ENCODE assay signal across 31 cellular contexts in the genomic region with DNA sequence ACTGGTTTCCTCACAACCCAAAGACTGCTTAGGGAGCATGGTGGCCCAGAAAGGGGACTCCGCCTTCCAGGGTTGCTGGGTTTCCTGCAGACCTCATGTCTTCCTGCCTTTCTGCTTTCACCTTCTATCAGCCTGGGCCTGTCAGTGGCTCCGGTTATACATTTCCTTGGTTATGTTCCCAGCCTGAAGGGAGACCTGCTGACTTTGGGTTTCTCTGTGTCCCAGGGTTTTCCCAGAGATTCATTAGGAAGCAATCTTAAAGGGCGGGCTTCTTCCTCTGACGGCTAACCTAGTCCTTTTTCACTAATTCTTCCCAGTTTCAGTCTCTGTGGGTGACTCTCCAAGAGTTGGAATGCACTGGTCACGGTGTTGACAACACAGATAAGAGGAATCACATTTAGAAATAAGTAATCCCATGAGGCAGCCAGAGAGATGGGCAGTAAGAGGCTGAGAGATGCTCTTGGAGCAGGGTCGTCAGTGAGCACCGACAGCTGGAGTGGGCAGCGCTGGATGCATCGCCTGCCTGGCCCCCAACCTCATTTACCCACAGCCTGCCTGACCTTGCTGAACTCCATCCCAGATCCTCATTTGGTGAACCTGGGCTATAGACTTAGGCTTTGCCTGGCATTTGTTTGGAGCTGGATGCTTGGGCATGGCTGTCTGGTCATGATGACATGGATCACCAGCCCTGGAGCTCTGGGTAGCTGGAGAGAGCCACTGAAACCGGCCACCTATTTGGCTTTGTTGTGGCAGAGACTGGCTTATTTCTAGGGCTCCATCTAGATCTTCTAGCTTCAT. TPM values are rescaled to one million over a fixed set of nuclear protein-coding genes. Genes with fewer than 3 reads are reported as not detected.
DNase-seq lines count a peak whose midpoint lies in the region; ATAC-seq, FAIRE-seq and TF ChIP-seq lines count a peak whose summit lies in the region.
"Had no signal": no experiment of that assay in that cellular context is flagged by ENCODE, and none has a peak within 500 bp of the region (broad histone marks: within the 10 kb centered on the region; RNA-seq: fewer than 3 reads in every experiment).

No MANE protein-coding gene starts in this region.

- H3K9ac ChIP-seq in HepG2 (ENCODE audit: insufficient read depth, low read depth, low read length) (no peak overlapping the region), endodermal cell (ENCODE audit: extremely low read depth, low read length, poor library complexity, severe bottlenecking) (no peak overlapping the region)
- H3K9ac ChIP-seq: neural progenitor cell had no signal

- no peak overlapping the region for H3K4me3 ChIP-seq in right lobe of liver
- no peak overlapping the region for H3K4me3 ChIP-seq in HepG2 (replicated peaks in 1 of 3; ENCODE audit: insufficient read depth in 1 of 3, low read depth in 2 of 3, low read length in 3 of 3)
- no peak overlapping the region for H3K4me3 ChIP-seq in endodermal cell (ENCODE audit: low read length)
- H3K4me3 ChIP-seq: neural progenitor cell, Peyer's patch, prostate gland, tibial nerve had no signal

- DNase-seq in right lobe of liver (peak in 2 of 3 donors; percentile 22 to 33), HepG2 (ENCODE audit: low spot score) (no peak), endodermal cell (peak; percentile 36), sciatic nerve (ENCODE audit: low spot score) (peak; percentile 22), anterior cingulate cortex (lab: John Stamatoyannopoulos, UW) (no peak), dedifferentiated amniotic fluid mesenchymal stem cell (ENCODE audit: extremely low spot score) (no peak), NCI-H748 treated with DMSO at 0.1 percent for 48 hours (lab: John Stamatoyannopoulos, UW) (no peak)
- DNase-seq: activated B cell treated with CpG ODN at 0.5 μM for 24 hours; activated CD4-positive, alpha-beta T cell treated with anti-CD3 and anti-CD28 coated beads, Interleukin-2, amount 50 U/mL, for 48 hours; activated gamma-delta T cell; DMS79 treated with DMSO at 0.1 percent for 48 hours; effector CD4-positive, alpha-beta T cell; NCI-H1092 treated with DMSO at 0.1 percent for 48 hours; NCI-H2081; NCI-H226; NCI-H69; SW 1271; T-helper 9 cell had no signal

- no peaks in the 10 kb centered on the region for H3K9me3 Mint-ChIP-seq in endodermal cell
- H3K9me3 Mint-ChIP-seq: activated B cell treated with CpG ODN at 0.5 μM for 24 hours; neural progenitor cell; stimulated activated naive CD8-positive, alpha-beta T cell treated with anti-CD3 and anti-CD28 coated beads, Interleukin-15, Interleukin-2, amounts not matched to agents 100 ng/mL and 50 ng/mL, for 24 hours had no signal

- peak in 3 of 4 donors; percentile 13 to 34 (median 33) for ATAC-seq in right lobe of liver
- ATAC-seq in HepG2 = no peak
- no peak for ATAC-seq in sciatic nerve
- ATAC-seq: HCT116 had no signal

- TF ChIP-seq RAD21 in HepG2 (CRISPR knock-in tag; IDR thresholded peaks at IDR 0.05) = no peak

- TF ChIP-seq EP300 in HepG2 (IDR thresholded peaks at IDR 0.05; ENCODE audit: low read depth in 2 of 2, low read length in 2 of 2) = no peak
- TF ChIP-seq EP300 in HepG2 (CRISPR knock-in tag; IDR thresholded peaks at IDR 0.05; ENCODE audit: borderline replicate concordance) = no peak

- POLR2A ChIA-PET in HepG2 (lab: Yijun Ruan, JAX) = interaction anchor here (1.8 kb wide), 1 partner anchor 10 kb away, joined by 9 read pairs; the partner anchor contains the start of gene EHD4

- no peaks in the 10 kb centered on the region for H3K27me3 Mint-ChIP-seq in endodermal cell (ENCODE audit: insufficient read depth)

- no peak overlapping the region for H3K27ac Mint-ChIP-seq in endodermal cell
- H3K27ac Mint-ChIP-seq: activated B cell treated with CpG ODN at 0.5 μM for 24 hours; neural progenitor cell; stimulated activated naive CD8-positive, alpha-beta T cell treated with anti-CD3 and anti-CD28 coated beads, Interleukin-15, Interleukin-2, amounts not matched to agents 100 ng/mL and 50 ng/mL, for 24 hours had no signal

- no peak for FAIRE-seq in HepG2 (lab: Jason Lieb, UNC)

- H3K9me3 ChIP-seq in right lobe of liver (no peaks in the 10 kb centered on the region), HepG2 (ENCODE audit: low read length) (no peaks in the 10 kb centered on the region), endodermal cell (ENCODE audit: control insufficient read depth, low read length) (no peaks in the 10 kb centered on the region)
- H3K9me3 ChIP-seq: Peyer's patch, prostate gland, tibial nerve had no signal

- no peak for TF ChIP-seq POLR2A in right lobe of liver (IDR thresholded peaks at IDR 0.05)
- TF ChIP-seq POLR2A in HepG2 (IDR thresholded peaks at IDR 0.05; ENCODE audit: insufficient read depth in 1 of 2, low read depth in 2 of 2, low read length in 2 of 2) = no peak

- TF ChIP-seq CTCF in right lobe of liver (IDR thresholded peaks at IDR 0.05) (no peak), HepG2 (CRISPR knock-in tag; IDR thresholded peaks at IDR 0.05) (no peak), endodermal cell (conservative IDR thresholded peaks at IDR 0.05) (no peak)

- no peak overlapping the region for H2AFZ ChIP-seq in HepG2 (ENCODE audit: low read length)
- H2AFZ ChIP-seq: neural progenitor cell had no signal

- H3K27ac ChIP-seq in right lobe of liver = no peak overlapping the region
- H3K27ac ChIP-seq in HepG2 (ENCODE audit: extremely low read length, insufficient read depth, low read length) = no peak overlapping the region
- no peak overlapping the region for H3K27ac ChIP-seq in endodermal cell (ENCODE audit: low read depth, low read length)
- H3K27ac ChIP-seq: C4-2B, epithelial cell of prostate, neural progenitor cell, Peyer's patch, prostate gland, tibial nerve had no signal

- CTCF ChIA-PET in HepG2 (lab: Yijun Ruan, JAX; ENCODE audit: low intra/inter-chr PET ratio, low total read pairs) = no interaction called here

- 56% methylated on average over 4 of the region's 10 CpGs for WGBS in right lobe of liver (ENCODE audit: insufficient coverage, low coverage, low lambda C conversion rate, missing lambda C conversion rate)
- WGBS in HepG2 (ENCODE audit: low lambda C conversion rate) = 40% methylated on average over 10 of the region's 10 CpGs
- WGBS in endodermal cell (ENCODE audit: insufficient coverage in 1 of 2, insufficient read length in 1 of 2), 2 experiments = 93 to 97% methylated on average over 4 to 10 of the region's 10 CpGs

- intact Hi-C loops in right lobe of liver (cut with DNase I) = no loop called here
- intact Hi-C loops in HepG2 (cut with micrococcal nuclease; ENCODE audit: unreplicated experiment) = no loop called here
- intact Hi-C loops in sciatic nerve (cut with DNase I) = loop anchor here (10.0 kb wide), 1 partner anchor 102 kb away; no protein-coding TSS in a partner anchor

- H3K36me3 ChIP-seq in right lobe of liver (no peaks in the 10 kb centered on the region), HepG2 (replicated peaks in 1 of 2; ENCODE audit: control insufficient read depth in 1 of 2, insufficient read depth in 2 of 2, low read length in 2 of 2) (no peaks in the 10 kb centered on the region), endodermal cell (ENCODE audit: control insufficient read depth, insufficient read depth, low read length) (no peaks in the 10 kb centered on the region)
- H3K36me3 ChIP-seq: neural progenitor cell, Peyer's patch, prostate gland, tibial nerve had no signal

- in situ Hi-C loops in HepG2 (cut with HindIII; ENCODE audit: extremely low pct_ligation_motif_present, low pct_unique_long_range_greater_than_20kb) = no loop called here

- H3K4me3 Mint-ChIP-seq in endodermal cell = no peak overlapping the region
- H3K4me3 Mint-ChIP-seq: activated B cell treated with CpG ODN at 0.5 μM for 24 hours; neural progenitor cell; stimulated activated naive CD8-positive, alpha-beta T cell treated with anti-CD3 and anti-CD28 coated beads, Interleukin-15, Interleukin-2, amounts not matched to agents 100 ng/mL and 50 ng/mL, for 24 hours had no signal

- no peaks in the 10 kb centered on the region for H3K4me1 ChIP-seq in right lobe of liver
- peaks cover 4% of the 10 kb centered on the region for H3K4me1 ChIP-seq in HepG2 (ENCODE audit: insufficient read depth, low read length)
- H3K4me1 ChIP-seq in endodermal cell (ENCODE audit: control insufficient read depth, insufficient read depth, low read length) = peaks cover 4% of the 10 kb centered on the region
- H3K4me1 ChIP-seq: neural progenitor cell, prostate gland had no signal

- H3K4me2 ChIP-seq in HepG2 (ENCODE audit: low read depth, low read length) = no peak overlapping the region
- H3K4me2 ChIP-seq: neural progenitor cell had no signal

- H3K36me3 Mint-ChIP-seq in endodermal cell (ENCODE audit: low read depth) = no peaks in the 10 kb centered on the region
- H3K36me3 Mint-ChIP-seq: neural progenitor cell had no signal

- peaks cover 17% of the 10 kb centered on the region for H3K4me1 Mint-ChIP-seq in endodermal cell
- H3K4me1 Mint-ChIP-seq: activated B cell treated with CpG ODN at 0.5 μM for 24 hours, neural progenitor cell had no signal

- BruUV-seq in HepG2 (replicated peaks; lab: Mats Ljungman, UMichigan) = no TSS peak

- no peaks in the 10 kb centered on the region for H4K20me1 ChIP-seq in HepG2 (ENCODE audit: insufficient read depth, low read length)

- H3K27me3 ChIP-seq in right lobe of liver = no peaks in the 10 kb centered on the region
- peaks cover 0 to 43% of the 10 kb centered on the region in 2 experiments for H3K27me3 ChIP-seq in HepG2 (ENCODE audit: control insufficient read depth in 1 of 2, insufficient read depth in 2 of 2, low read length in 2 of 2)
- no peaks in the 10 kb centered on the region for H3K27me3 ChIP-seq in endodermal cell (ENCODE audit: control insufficient read depth, insufficient read depth, low read length, poor library complexity, severe bottlenecking)
- H3K27me3 ChIP-seq: neural progenitor cell, Peyer's patch, tibial nerve had no signal

- no peaks in the 10 kb centered on the region for H3K79me2 ChIP-seq in HepG2 (ENCODE audit: insufficient read depth, low read length)

RNA-seq across cellular contexts. Expression of gene EHD4, which starts 10.0 kb away (rescaled TPM):
- total RNA-seq in right lobe of liver (10 to 100 TPM in 3 of 6 experiments, 1 to 10 TPM in 3; 4.7 to 21.5 (median 11.1) TPM), HepG2 (2016; rRNA removed; fragmentation: Illumina TruSeq; extraction: Trizol) (4.8 and 4.9 TPM in 2 replicates), endodermal cell (10 to 100 TPM; 16.9 to 17.3 TPM), sciatic nerve (27.3 TPM)
- 0.97 and 1.0 TPM in 2 replicates for total RNA-seq in HepG2 (2016; cell fraction: cytosol; rRNA removed; fragmentation: Illumina TruSeq; extraction: Trizol; ENCODE audit: low read depth)
- total RNA-seq in HepG2 (2016; cell fraction: insoluble cytoplasmic fraction; rRNA removed; fragmentation: Illumina TruSeq; extraction: Trizol) = 4.7 and 4.8 TPM in 2 replicates
- 3.1 and 3.3 TPM in 2 replicates for total RNA-seq in HepG2 (2016; cell fraction: membrane; rRNA removed; fragmentation: Illumina TruSeq; extraction: Trizol)
- total RNA-seq in HepG2 (2016; cell fraction: nucleus; rRNA removed; fragmentation: Illumina TruSeq; extraction: Trizol) = 2.8 and 3.3 TPM in 2 replicates
- 3.1 and 4.2 TPM in 2 replicates for polyA plus RNA-seq in HepG2 (2011; rRNA removed)
- 3.3 and 3.5 TPM in 2 replicates for polyA plus RNA-seq in HepG2 (2011; cell fraction: cytosol; rRNA removed)
- polyA plus RNA-seq in HepG2 (2011; cell fraction: nucleus; rRNA removed) = 2.8 and 2.9 TPM in 2 replicates
- polyA plus RNA-seq in HepG2 (2012) = 1.7 and 3.1 TPM in 2 replicates
- 0.84 and 1.1 TPM in 2 replicates for polyA plus RNA-seq in HepG2 (2016; cell fraction: cytosol; fragmentation: Illumina TruSeq; extraction: Trizol; ENCODE audit: low read depth)
- 4.5 and 4.7 TPM in 2 replicates for polyA plus RNA-seq in HepG2 (2016; cell fraction: insoluble cytoplasmic fraction; fragmentation: Illumina TruSeq; extraction: Trizol; ENCODE audit: low read depth)
- polyA plus RNA-seq in HepG2 (2016; cell fraction: membrane; fragmentation: Illumina TruSeq; extraction: Trizol; ENCODE audit: low read depth) = 2.2 and 2.4 TPM in 2 replicates
- 2.2 and 2.6 TPM in 2 replicates for polyA plus RNA-seq in HepG2 (2016; cell fraction: nucleus; fragmentation: Illumina TruSeq; extraction: Trizol; ENCODE audit: insufficient read depth, low read depth)
- polyA minus RNA-seq in HepG2 (2011; rRNA and poly(A)+ RNA removed; ENCODE audit: low replicate concordance) = 10.8 and 22.1 TPM in 2 replicates
- polyA minus RNA-seq in HepG2 (2011; cell fraction: cytosol; rRNA and poly(A)+ RNA removed) = 3.8 and 4.5 TPM in 2 replicates
- polyA minus RNA-seq in HepG2 (2011; cell fraction: nucleus; rRNA and poly(A)+ RNA removed) = 5.9 and 6.2 TPM in 2 replicates
- 6.8 TPM for polyA plus RNA-seq in endodermal cell (2013, experiment 1 of 2)
- 7.0 TPM for polyA plus RNA-seq in endodermal cell (2013, experiment 2 of 2)

RNA-seq across cellular contexts. Expression of gene PLA2G4E, which starts 38.5 kb away (rescaled TPM):
- total RNA-seq in right lobe of liver (not detected), HepG2 (2016; rRNA removed; fragmentation: Illumina TruSeq; extraction: Trizol) (not detected in 2 replicates), endodermal cell (not detected), sciatic nerve (not detected)
- not detected in 2 replicates for total RNA-seq in HepG2 (2016; cell fraction: cytosol; rRNA removed; fragmentation: Illumina TruSeq; extraction: Trizol; ENCODE audit: low read depth)
- not detected in 2 replicates for total RNA-seq in HepG2 (2016; cell fraction: insoluble cytoplasmic fraction; rRNA removed; fragmentation: Illumina TruSeq; extraction: Trizol)
- not detected in 2 replicates for total RNA-seq in HepG2 (2016; cell fraction: membrane; rRNA removed; fragmentation: Illumina TruSeq; extraction: Trizol)
- not detected in 2 replicates for total RNA-seq in HepG2 (2016; cell fraction: nucleus; rRNA removed; fragmentation: Illumina TruSeq; extraction: Trizol)
- 0.01 TPM in 1 of 2 replicates, not detected in the other for polyA plus RNA-seq in HepG2 (2011; rRNA removed)
- not detected in 2 replicates for polyA plus RNA-seq in HepG2 (2011; cell fraction: cytosol; rRNA removed)
- polyA plus RNA-seq in HepG2 (2011; cell fraction: nucleus; rRNA removed) = not detected in 2 replicates
- polyA plus RNA-seq in HepG2 (2012) = not detected in 2 replicates
- polyA plus RNA-seq in HepG2 (2016; cell fraction: cytosol; fragmentation: Illumina TruSeq; extraction: Trizol; ENCODE audit: low read depth) = not detected in 2 replicates
- polyA plus RNA-seq in HepG2 (2016; cell fraction: insoluble cytoplasmic fraction; fragmentation: Illumina TruSeq; extraction: Trizol; ENCODE audit: low read depth) = not detected in 2 replicates
- not detected in 2 replicates for polyA plus RNA-seq in HepG2 (2016; cell fraction: membrane; fragmentation: Illumina TruSeq; extraction: Trizol; ENCODE audit: low read depth)
- polyA plus RNA-seq in HepG2 (2016; cell fraction: nucleus; fragmentation: Illumina TruSeq; extraction: Trizol; ENCODE audit: insufficient read depth, low read depth) = not detected in 2 replicates
- not detected in 2 replicates for polyA minus RNA-seq in HepG2 (2011; rRNA and poly(A)+ RNA removed; ENCODE audit: low replicate concordance)
- not detected in 2 replicates for polyA minus RNA-seq in HepG2 (2011; cell fraction: cytosol; rRNA and poly(A)+ RNA removed)
- not detected in 2 replicates for polyA minus RNA-seq in HepG2 (2011; cell fraction: nucleus; rRNA and poly(A)+ RNA removed)
- polyA plus RNA-seq in endodermal cell (2013, experiment 1 of 2) = not detected
- polyA plus RNA-seq in endodermal cell (2013, experiment 2 of 2) = not detected
- total RNA-seq: activated B cell treated with CpG ODN at 0.5 μM for 24 hours, cerebellum, fibroblast of villous mesenchyme, kidney epithelial cell, lung microvascular endothelial cell, M059J, tibial nerve had no signal

Comparison
In these comparisons a context has a peak if more than half of its experiments do, and no peak if none do; other contexts are left out.
1. ATAC-seq: peak in right lobe of liver (3 of 4); none in HepG2 (single experiment) and sciatic nerve (single experiment).
2. DNase-seq: peak in right lobe of liver (2 of 3), endodermal cell (single experiment) and sciatic nerve (single experiment); none in HepG2 (single experiment), anterior cingulate cortex (0 of 58), dedifferentiated amniotic fluid mesenchymal stem cell (single experiment) and NCI-H748 treated with DMSO at 0.1 percent for 48 hours (single experiment).